26 cellular contexts compared by ENCODE assay signal in genomic region chr11:36308577-36308976, GRCh38.
"Had no signal": no experiment of that assay in that cellular context is flagged by ENCODE, and none has a peak within 500 bp of the region (broad histone marks: within the 10 kb centered on the region; RNA-seq: fewer than 3 reads in every experiment).

No MANE protein-coding gene starts in this region.

- H3K4me3 ChIP-seq: ascending aorta, colonic mucosa, heart right ventricle, left lung, lower lobe of right lung, thyroid gland, upper lobe of left lung, vagina had no signal

- H3K27me3 ChIP-seq: ascending aorta, colonic mucosa, left lung, thyroid gland, upper lobe of left lung, vagina had no signal

- H3K27ac Mint-ChIP-seq: activated CD4-positive, alpha-beta memory T cell treated with anti-CD3 and anti-CD28 coated beads for 36 hours; activated naive CD4-positive, alpha-beta T cell treated with anti-CD3 and anti-CD28 coated beads, Interleukin-2, amount 10 ng/mL, durations not matched to agents 7 days and 5 days; activated naive CD8-positive, alpha-beta T cell treated with anti-CD3 and anti-CD28 coated beads, Interleukin-2, amount 10 ng/mL, durations not matched to agents 7 days and 5 days; effector memory CD8-positive, alpha-beta T cell; stimulated activated effector memory CD8-positive, alpha-beta T cell treated with anti-CD3 and anti-CD28 coated beads, Interleukin-12 subunit alpha, Interleukin-12 subunit beta, amount 100 ng/mL, for 72 hours; stimulated activated naive CD8-positive, alpha-beta T cell treated with anti-CD3 and anti-CD28 coated beads, Interleukin-15, Interleukin-2, amounts not matched to agents 100 ng/mL and 50 ng/mL, for 24 hours had no signal

- H3K27me3 Mint-ChIP-seq: effector memory CD8-positive, alpha-beta T cell; natural killer cell treated with Interleukin-12 subunit alpha and Interleukin-12 subunit beta and Interleukin-15 and Interleukin-18, amount 100 ng/mL, for 72 hours had no signal

- H3K9me3 Mint-ChIP-seq: effector memory CD8-positive, alpha-beta T cell; natural killer cell treated with Interleukin-12 subunit alpha and Interleukin-12 subunit beta and Interleukin-15 and Interleukin-18, amount 100 ng/mL, for 72 hours; stimulated activated effector memory CD8-positive, alpha-beta T cell treated with anti-CD3 and anti-CD28 coated beads, Interleukin-12 subunit alpha, Interleukin-12 subunit beta, amount 100 ng/mL, for 72 hours had no signal

- H3K36me3 Mint-ChIP-seq: activated CD4-positive, alpha-beta memory T cell treated with anti-CD3 and anti-CD28 coated beads for 36 hours; activated naive CD4-positive, alpha-beta T cell treated with anti-CD3 and anti-CD28 coated beads, Interleukin-2, amount 10 ng/mL, durations not matched to agents 7 days and 5 days; activated naive CD8-positive, alpha-beta T cell treated with anti-CD3 and anti-CD28 coated beads, Interleukin-2, amount 10 ng/mL, durations not matched to agents 7 days and 5 days; natural killer cell treated with Interleukin-12 subunit alpha and Interleukin-12 subunit beta and Interleukin-15 and Interleukin-18, amount 100 ng/mL, for 72 hours; stimulated activated effector memory CD8-positive, alpha-beta T cell treated with anti-CD3 and anti-CD28 coated beads, Interleukin-12 subunit alpha, Interleukin-12 subunit beta, amount 100 ng/mL, for 72 hours had no signal

- H3K36me3 ChIP-seq: ascending aorta, colonic mucosa, heart right ventricle, left lung, lower lobe of right lung, thyroid gland, upper lobe of left lung, vagina had no signal

- DNase-seq: activated CD4-positive, alpha-beta memory T cell treated with anti-CD3 and anti-CD28 coated beads for 36 hours; activated CD4-positive, alpha-beta T cell treated with anti-CD3 and anti-CD28 coated beads for 4 hours; activated CD8-positive, alpha-beta memory T cell treated with anti-CD3 and anti-CD28 coated beads, Interleukin-2, amount 50 U/mL, for 4 hours; activated gamma-delta T cell; activated naive CD4-positive, alpha-beta T cell treated with anti-CD3 and anti-CD28 coated beads, Interleukin-2, amount 10 ng/mL, durations not matched to agents 7 days and 5 days; activated naive CD8-positive, alpha-beta T cell treated with anti-CD3 and anti-CD28 coated beads, Interleukin-2, amount 10 ng/mL, durations not matched to agents 7 days and 5 days; activated T-cell treated with anti-CD3 and anti-CD28 coated beads, Interleukin-2, amount 50 U/mL, for 1 hour; colonic mucosa; effector memory CD8-positive, alpha-beta T cell; heart right ventricle; left lung; lower lobe of right lung; mesendoderm; small intestine; stimulated activated CD4-positive, alpha-beta T cell treated with anti-CD3 and anti-CD28 coated beads, Interleukin-4, amount 100 ng/mL, for 24 hours; substantia nigra; T-helper 9 cell; thyroid gland; upper lobe of left lung had no signal

- H3K4me1 Mint-ChIP-seq: activated naive CD8-positive, alpha-beta T cell treated with anti-CD3 and anti-CD28 coated beads, Interleukin-2, amount 10 ng/mL, durations not matched to agents 7 days and 5 days had no signal

- H3K4me1 ChIP-seq: ascending aorta, colonic mucosa, left lung, thyroid gland, vagina had no signal

- H3K27ac ChIP-seq: ascending aorta, colonic mucosa, foreskin keratinocyte, heart right ventricle, left lung, lower lobe of right lung, thyroid gland, upper lobe of left lung, vagina, VCaP had no signal

- H3K9me3 ChIP-seq: ascending aorta, colonic mucosa, heart right ventricle, left lung, lower lobe of right lung, thyroid gland, upper lobe of left lung, vagina had no signal

- H3K4me3 Mint-ChIP-seq: activated CD4-positive, alpha-beta memory T cell treated with anti-CD3 and anti-CD28 coated beads for 36 hours; activated naive CD4-positive, alpha-beta T cell treated with anti-CD3 and anti-CD28 coated beads, Interleukin-2, amount 10 ng/mL, durations not matched to agents 7 days and 5 days; activated naive CD8-positive, alpha-beta T cell treated with anti-CD3 and anti-CD28 coated beads, Interleukin-2, amount 10 ng/mL, durations not matched to agents 7 days and 5 days; effector memory CD8-positive, alpha-beta T cell; natural killer cell treated with Interleukin-12 subunit alpha and Interleukin-12 subunit beta and Interleukin-15 and Interleukin-18, amount 100 ng/mL, for 72 hours; stimulated activated effector memory CD8-positive, alpha-beta T cell treated with anti-CD3 and anti-CD28 coated beads, Interleukin-12 subunit alpha, Interleukin-12 subunit beta, amount 100 ng/mL, for 72 hours; stimulated activated naive CD8-positive, alpha-beta T cell treated with anti-CD3 and anti-CD28 coated beads, Interleukin-15, Interleukin-2, amounts not matched to agents 100 ng/mL and 50 ng/mL, for 24 hours had no signal
